ENCODE assay signal across 1 cellular context in the genomic region with DNA sequence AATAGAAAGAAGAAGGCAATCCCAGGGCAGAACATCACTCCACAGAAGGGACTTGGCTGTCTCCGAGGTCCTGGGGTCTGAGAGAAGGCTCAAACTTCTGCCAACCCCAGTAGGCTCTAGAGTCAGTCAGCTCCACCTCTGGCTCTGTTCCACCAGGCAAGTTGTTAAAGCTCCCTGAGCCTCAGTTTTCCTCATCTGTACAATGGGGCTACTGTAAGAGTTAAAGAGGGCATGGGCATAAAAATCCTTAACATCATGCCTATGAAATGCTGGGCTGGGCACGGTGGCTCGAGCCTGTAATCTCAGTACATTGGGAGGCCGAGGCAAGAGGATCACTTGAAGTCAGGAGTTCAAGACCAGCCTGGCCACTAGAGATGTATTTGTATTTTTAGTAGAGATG.
A peak's percentile ranks its signal among the peaks of the same experiment; 100 is the strongest.
TF ChIP-seq lines count a peak whose summit lies in the region.

No MANE protein-coding gene starts in this region.

TF ChIP-seq in H1, 55 proteins besides CTCF, POLR2A, EP300 and RAD21:
- TF ChIP-seq HDAC6 (IDR thresholded peaks at IDR 0.05; ENCODE audit: low read depth, low read length) (no peak), POLR2AphosphoS5 (IDR thresholded peaks at IDR 0.05; ENCODE audit: low read depth, low read length) (no peak), KDM1A (IDR thresholded peaks at IDR 0.05; ENCODE audit: borderline replicate concordance, low read length) (peak; percentile 50; the same call in 1 of the 2 replicates), CEBPB (IDR thresholded peaks at IDR 0.05; ENCODE audit: low read depth, low read length) (no peak)
